Comparison of ENCODE assay signal across 8 cellular contexts in genomic region chr4:11480683-11481082, GRCh38. TPM values are rescaled to one million over a fixed set of nuclear protein-coding genes. Genes with fewer than 3 reads are reported as not detected.
DNase-seq lines count a peak whose midpoint lies in the region; ATAC-seq and TF ChIP-seq lines count a peak whose summit lies in the region.

No MANE protein-coding gene starts in this region.

- no peaks in the 10 kb centered on the region for H3K27me3 Mint-ChIP-seq in CD4-positive, alpha-beta memory T cell
- H3K27me3 Mint-ChIP-seq in central memory CD8-positive, alpha-beta T cell, result no peaks in the 10 kb centered on the region
- H3K27me3 Mint-ChIP-seq in endothelial cell (ENCODE audit: unreplicated experiment), result no peaks in the 10 kb centered on the region

- H3K27ac ChIP-seq in CD4-positive, alpha-beta memory T cell (ENCODE audit: low read depth, low read length), result no peak overlapping the region
- H3K27ac ChIP-seq in tibial artery (no peak overlapping the region), prostate gland (no peak overlapping the region), transverse colon (peak overlapping the region in 1 of 4 donors; percentile 4)

- intact Hi-C loops in CD4-positive, alpha-beta memory T cell (cut with micrococcal nuclease), result no loop called here
- intact Hi-C loops in tibial artery (cut with DNase I; ENCODE audit: low total_unique reads) (no loop called here), prostate gland (cut with DNase I) (no loop called here), transverse colon (cut with DNase I; ENCODE audit: low total_unique reads) (no loop called here)

- no peaks in the 10 kb centered on the region for H3K36me3 Mint-ChIP-seq in CD4-positive, alpha-beta memory T cell
- H3K36me3 Mint-ChIP-seq in central memory CD8-positive, alpha-beta T cell (ENCODE audit: insufficient read depth), result no peaks in the 10 kb centered on the region
- no peaks in the 10 kb centered on the region for H3K36me3 Mint-ChIP-seq in endothelial cell (ENCODE audit: low read depth, unreplicated experiment)

- H3K4me1 ChIP-seq in CD4-positive, alpha-beta memory T cell (ENCODE audit: insufficient read depth, low read length), result peaks cover 14% of the 10 kb centered on the region
- H3K4me1 ChIP-seq in tibial artery (no peaks in the 10 kb centered on the region), prostate gland (replicated peaks) (no peaks in the 10 kb centered on the region), transverse colon (no peaks in the 10 kb centered on the region)

- no peaks in the 10 kb centered on the region for H3K36me3 ChIP-seq in CD4-positive, alpha-beta memory T cell (ENCODE audit: insufficient read depth, low read length)
- H3K36me3 ChIP-seq in tibial artery (no peaks in the 10 kb centered on the region), prostate gland (no peaks in the 10 kb centered on the region), transverse colon (no peaks in the 10 kb centered on the region)

- DNase-seq in CD4-positive, alpha-beta memory T cell, result peak in 3 of 5 donors; percentile 10 to 42 (median 12)
- DNase-seq in central memory CD8-positive, alpha-beta T cell (ENCODE audit: low spot score in 2 of 2), result no peak
- peak; percentile 60 to 68 for DNase-seq in tibial artery
- DNase-seq in prostate gland (ENCODE audit: low spot score), result no peak
- no peak for DNase-seq in transverse colon
- no peak for DNase-seq in endothelial cell (ENCODE audit: low spot score)

- in situ Hi-C loops in transverse colon (cut with MboI; ENCODE audit: low pct_ligation_motif_present in 1 of 4, low pct_unique_long_range_greater_than_20kb in 1 of 4, low sequenced_read_pairs in 3 of 4), result no loop called here

- POLR2A ChIA-PET in CD4-positive, alpha-beta memory T cell (lab: Charles Lee; ENCODE audit: partially characterized antibody), result interaction anchor here (2.1 kb wide), 1 partner anchor 9 kb away, joined by 11 read pairs; no protein-coding TSS in a partner anchor

- no peak for TF ChIP-seq POLR2A in prostate gland (IDR thresholded peaks at IDR 0.05)
- no peak for TF ChIP-seq POLR2A in transverse colon (IDR thresholded peaks at IDR 0.05)

- CTCF ChIA-PET in CD4-positive, alpha-beta memory T cell (lab: Charles Lee; ENCODE audit: partially characterized antibody), result interaction anchor here (1.3 kb wide), 1 partner anchor 1019 kb away, joined by 3 read pairs; no protein-coding TSS in a partner anchor

- ATAC-seq in GM19468 (IDR thresholded peaks at IDR 0.05; ENCODE audit: extremely low read depth, unreplicated experiment) (peak; percentile 67), HG03521 (IDR thresholded peaks at IDR 0.05; ENCODE audit: unreplicated experiment) (peak; percentile 80)
- ATAC-seq in central memory CD8-positive, alpha-beta T cell (replicated peaks; ENCODE audit: extremely low read depth, poor library complexity, severe bottlenecking), result peak; percentile 40

- no peak for TF ChIP-seq EP300 in transverse colon (IDR thresholded peaks at IDR 0.05; ENCODE audit: low read depth)

- H3K27ac Mint-ChIP-seq in CD4-positive, alpha-beta memory T cell, result no peak overlapping the region
- no peak overlapping the region for H3K27ac Mint-ChIP-seq in central memory CD8-positive, alpha-beta T cell (ENCODE audit: low read depth)
- no peak overlapping the region for H3K27ac Mint-ChIP-seq in endothelial cell (ENCODE audit: unreplicated experiment)

- no peak overlapping the region for H3K4me3 Mint-ChIP-seq in CD4-positive, alpha-beta memory T cell
- no peak overlapping the region for H3K4me3 Mint-ChIP-seq in central memory CD8-positive, alpha-beta T cell
- H3K4me3 Mint-ChIP-seq in endothelial cell (ENCODE audit: unreplicated experiment), result no peak overlapping the region

- H3K4me3 ChIP-seq in CD4-positive, alpha-beta memory T cell (ENCODE audit: low read length in 2 of 2), result no peak overlapping the region
- H3K4me3 ChIP-seq in tibial artery (no peak overlapping the region), prostate gland (no peak overlapping the region), transverse colon (no peak overlapping the region)

- H3K27me3 ChIP-seq in CD4-positive, alpha-beta memory T cell (ENCODE audit: insufficient read depth, low read length), result no peaks in the 10 kb centered on the region
- H3K27me3 ChIP-seq in tibial artery (no peaks in the 10 kb centered on the region), prostate gland (replicated peaks; ENCODE audit: insufficient read depth) (no peaks in the 10 kb centered on the region), transverse colon (no peaks in the 10 kb centered on the region)

- H3K9me3 ChIP-seq in CD4-positive, alpha-beta memory T cell (ENCODE audit: control insufficient read depth in 1 of 2, low read length in 2 of 2), result no peaks in the 10 kb centered on the region
- H3K9me3 ChIP-seq in tibial artery (no peaks in the 10 kb centered on the region), prostate gland (no peaks in the 10 kb centered on the region), transverse colon (no peaks in the 10 kb centered on the region)

- peaks cover 0 to 4% (median 0%) of the 10 kb centered on the region in 8 donors for H3K9me3 Mint-ChIP-seq in CD4-positive, alpha-beta memory T cell
- H3K9me3 Mint-ChIP-seq in central memory CD8-positive, alpha-beta T cell, result peaks cover 6% of the 10 kb centered on the region
- H3K9me3 Mint-ChIP-seq in endothelial cell (ENCODE audit: unreplicated experiment), result no peaks in the 10 kb centered on the region

- TF ChIP-seq CTCF in tibial artery (IDR thresholded peaks at IDR 0.05) (no peak), prostate gland (IDR thresholded peaks at IDR 0.05) (no peak), transverse colon (IDR thresholded peaks at IDR 0.05) (no peak), endothelial cell (IDR thresholded peaks at IDR 0.05; ENCODE audit: unreplicated experiment) (no peak)

- H3K4me1 Mint-ChIP-seq in CD4-positive, alpha-beta memory T cell, result no peaks in the 10 kb centered on the region
- H3K4me1 Mint-ChIP-seq in central memory CD8-positive, alpha-beta T cell, result no peaks in the 10 kb centered on the region
- peaks cover 10% of the 10 kb centered on the region for H3K4me1 Mint-ChIP-seq in endothelial cell (ENCODE audit: unreplicated experiment)

- 77% methylated on average over 2 of the region's 2 CpGs for WGBS in prostate gland
- 62 to 79% methylated on average over 2 of the region's 2 CpGs for WGBS in transverse colon (ENCODE audit: low coverage in 1 of 2), 2 donors

RNA-seq across cellular contexts. Expression of gene HS3ST1, which starts 52.0 kb away (rescaled TPM):
- total RNA-seq in CD4-positive, alpha-beta memory T cell, result under 1 TPM; 0.03 to 0.06 TPM
- polyA plus RNA-seq in CD4-positive, alpha-beta memory T cell, result not detected
- total RNA-seq in prostate gland (1 to 10 TPM; 1.5 to 6.7 TPM), transverse colon (1 to 10 TPM in 2 of 4 donors, not detected in 2; 3.2 to 4.9 TPM), endothelial cell (ENCODE audit: unreplicated experiment) (0.44 TPM)

Comparison
In these comparisons a context has a peak if more than half of its experiments do, and no peak if none do; other contexts are left out.
1. DNase-seq: peak in CD4-positive, alpha-beta memory T cell (3 of 5) and tibial artery (2 of 2); none in central memory CD8-positive, alpha-beta T cell (0 of 2), prostate gland (single experiment), transverse colon (single experiment) and endothelial cell (single experiment).
2. Peak in every context shown above with its lines, with median percentiles within 50 percentile points of each other: ATAC-seq.